18 cellular contexts compared by ENCODE assay signal in the genomic region with DNA sequence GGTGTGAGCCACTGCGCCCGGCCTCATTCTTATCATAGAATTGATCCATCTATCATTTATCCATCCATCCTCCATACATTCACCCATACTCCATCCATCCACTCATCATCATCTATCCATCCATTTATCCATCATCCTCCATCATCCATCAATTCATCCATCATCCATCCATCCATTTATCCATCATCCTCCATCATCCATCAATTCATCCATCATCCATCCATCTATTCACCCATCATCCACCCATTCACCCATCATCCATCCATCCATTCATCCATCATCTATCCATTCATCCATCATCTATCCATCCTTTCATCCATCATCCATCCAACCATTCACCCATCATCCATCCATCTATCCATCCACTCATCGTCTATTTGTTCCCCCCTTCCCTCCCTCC. TPM values are rescaled to one million over a fixed set of nuclear protein-coding genes. Genes with fewer than 3 reads are reported as not detected.
DNase-seq lines count a peak whose midpoint lies in the region; TF ChIP-seq lines count a peak whose summit lies in the region.
"Had no signal": no experiment of that assay in that cellular context is flagged by ENCODE, and none has a peak within 500 bp of the region (broad histone marks: within the 10 kb centered on the region; RNA-seq: fewer than 3 reads in every experiment).

No MANE protein-coding gene starts in this region.

- no peaks in the 10 kb centered on the region for H3K9me3 Mint-ChIP-seq in T-helper 1 cell treated with Interleukin-12 subunit alpha and Interleukin-12 subunit beta and Interleukin-4 antibody, amounts not matched to agents 30 μg/mL and 1 μg/mL, for 36 hours
- no peaks in the 10 kb centered on the region for H3K9me3 Mint-ChIP-seq in activated T-helper 1 cell treated with anti-CD3 and anti-CD28 coated beads, Interleukin-12 subunit alpha, Interleukin-12 subunit beta, Interleukin-2, Interleukin-4 antibody, amounts not matched to agents 30 ng/mL and 10 ng/mL and 1 ng/mL, durations not matched to agents 14 hours and 24 hours and 36 hours
- H3K9me3 Mint-ChIP-seq in glutamatergic neuron (ENCODE audit: unreplicated experiment), result peaks cover 7% of the 10 kb centered on the region
- H3K9me3 Mint-ChIP-seq: CD4-positive, alpha-beta T cell had no signal

- no peaks in the 10 kb centered on the region for H3K9me3 ChIP-seq in HEK293 (ENCODE audit: control insufficient read depth, insufficient read depth, low read depth, low read length)
- H3K9me3 ChIP-seq: A549, Caco-2 had no signal

- TF ChIP-seq CTCF in HEK293 (tag by site-specific recombination; IDR thresholded peaks at IDR 0.05) (no peak), glutamatergic neuron (IDR thresholded peaks at IDR 0.05; ENCODE audit: partially characterized antibody, unreplicated experiment) (no peak)

- H3K27me3 Mint-ChIP-seq in T-helper 1 cell treated with Interleukin-12 subunit alpha and Interleukin-12 subunit beta and Interleukin-4 antibody, amounts not matched to agents 30 μg/mL and 1 μg/mL, for 36 hours (ENCODE audit: low read depth), result peaks cover 7% of the 10 kb centered on the region
- peaks cover 5% of the 10 kb centered on the region for H3K27me3 Mint-ChIP-seq in activated T-helper 1 cell treated with anti-CD3 and anti-CD28 coated beads, Interleukin-12 subunit alpha, Interleukin-12 subunit beta, Interleukin-2, Interleukin-4 antibody, amounts not matched to agents 30 ng/mL and 10 ng/mL and 1 ng/mL, durations not matched to agents 14 hours and 24 hours and 36 hours (ENCODE audit: insufficient read depth)
- peaks cover 35% of the 10 kb centered on the region for H3K27me3 Mint-ChIP-seq in glutamatergic neuron (ENCODE audit: unreplicated experiment)

- intact Hi-C loops in activated T-helper 1 cell treated with anti-CD3 and anti-CD28 coated beads, Interleukin-12 subunit alpha, Interleukin-12 subunit beta, Interleukin-2, Interleukin-4 antibody, amounts not matched to agents 30 ng/mL and 10 ng/mL and 1 ng/mL, durations not matched to agents 14 hours and 24 hours and 36 hours (cut with micrococcal nuclease), result no loop called here

- CTCF ChIA-PET in HEK293 (lab: Yijun Ruan, JAX), result no interaction called here

- peaks cover 39% of the 10 kb centered on the region for H3K4me1 Mint-ChIP-seq in T-helper 1 cell treated with Interleukin-12 subunit alpha and Interleukin-12 subunit beta and Interleukin-4 antibody, amounts not matched to agents 30 μg/mL and 1 μg/mL, for 36 hours (ENCODE audit: low read depth)
- H3K4me1 Mint-ChIP-seq in activated T-helper 1 cell treated with anti-CD3 and anti-CD28 coated beads, Interleukin-12 subunit alpha, Interleukin-12 subunit beta, Interleukin-2, Interleukin-4 antibody, amounts not matched to agents 30 ng/mL and 10 ng/mL and 1 ng/mL, durations not matched to agents 14 hours and 24 hours and 36 hours (ENCODE audit: low read depth), result peaks cover 44% of the 10 kb centered on the region
- H3K4me1 Mint-ChIP-seq in glutamatergic neuron (ENCODE audit: low read depth, unreplicated experiment), result peaks cover 7% of the 10 kb centered on the region

- peaks cover 0 to 4% of the 10 kb centered on the region in 2 experiments; a peak in 1 of 3 replicates for H3K36me3 ChIP-seq in HEK293 (ENCODE audit: control insufficient read depth in 2 of 2, insufficient read depth in 1 of 2, low read length in 2 of 2)

- DNase-seq in T-helper 1 cell (no peak), glutamatergic neuron (no peak), DMS79 treated with DMSO at 0.1 percent for 48 hours (lab: John Stamatoyannopoulos, UW) (no peak), midbrain (lab: John Stamatoyannopoulos, UW) (no peak)
- DNase-seq in activated T-helper 1 cell treated with anti-CD3 and anti-CD28 coated beads, Interleukin-12 subunit alpha, Interleukin-12 subunit beta, Interleukin-2, Interleukin-4 antibody, amounts not matched to agents 30 ng/mL and 10 ng/mL and 1 ng/mL, durations not matched to agents 14 hours and 24 hours and 36 hours (ENCODE audit: low spot score), result no peak
- DNase-seq in stimulated activated CD4-positive, alpha-beta T cell treated with anti-CD3 and anti-CD28 coated beads, Interleukin-4, amount 100 ng/mL, for 1 hour, result no peak
- DNase-seq: AML-193; Caco-2; CD4-positive, alpha-beta T cell; GF-D8; H7; KBM-7 had no signal

- no peak overlapping the region for H3K4me3 ChIP-seq in HEK293 (ENCODE audit: low read depth, low read length)
- H3K4me3 ChIP-seq: A549, GM23338 had no signal

- POLR2A ChIA-PET in HEK293 (lab: Yijun Ruan, JAX), result no interaction called here

- no peaks in the 10 kb centered on the region; the same call in 1 of the 2 replicates for H3K4me1 ChIP-seq in HEK293 (ENCODE audit: control insufficient read depth, insufficient read depth, low read length)
- H3K4me1 ChIP-seq: Caco-2 had no signal

- peaks cover 47% of the 10 kb centered on the region for H3K36me3 Mint-ChIP-seq in T-helper 1 cell treated with Interleukin-12 subunit alpha and Interleukin-12 subunit beta and Interleukin-4 antibody, amounts not matched to agents 30 μg/mL and 1 μg/mL, for 36 hours (ENCODE audit: low read depth)
- H3K36me3 Mint-ChIP-seq in activated T-helper 1 cell treated with anti-CD3 and anti-CD28 coated beads, Interleukin-12 subunit alpha, Interleukin-12 subunit beta, Interleukin-2, Interleukin-4 antibody, amounts not matched to agents 30 ng/mL and 10 ng/mL and 1 ng/mL, durations not matched to agents 14 hours and 24 hours and 36 hours (ENCODE audit: low read depth), result peaks cover 23% of the 10 kb centered on the region
- peaks cover 9% of the 10 kb centered on the region for H3K36me3 Mint-ChIP-seq in glutamatergic neuron (ENCODE audit: unreplicated experiment)

- H3K4me3 Mint-ChIP-seq in T-helper 1 cell treated with Interleukin-12 subunit alpha and Interleukin-12 subunit beta and Interleukin-4 antibody, amounts not matched to agents 30 μg/mL and 1 μg/mL, for 36 hours, result no peak overlapping the region
- H3K4me3 Mint-ChIP-seq in activated T-helper 1 cell treated with anti-CD3 and anti-CD28 coated beads, Interleukin-12 subunit alpha, Interleukin-12 subunit beta, Interleukin-2, Interleukin-4 antibody, amounts not matched to agents 30 ng/mL and 10 ng/mL and 1 ng/mL, durations not matched to agents 14 hours and 24 hours and 36 hours, result no peak overlapping the region
- H3K4me3 Mint-ChIP-seq in glutamatergic neuron (ENCODE audit: unreplicated experiment), result peak overlapping the region; percentile 1
- H3K4me3 Mint-ChIP-seq: CD4-positive, alpha-beta T cell had no signal

- H3K27ac ChIP-seq in HEK293 (ENCODE audit: extremely low read depth, low read depth, low read length), result no peak overlapping the region
- H3K27ac ChIP-seq: 22Rv1, A549, C4-2B had no signal

- peak overlapping the region; percentile 14 for H3K27ac Mint-ChIP-seq in T-helper 1 cell treated with Interleukin-12 subunit alpha and Interleukin-12 subunit beta and Interleukin-4 antibody, amounts not matched to agents 30 μg/mL and 1 μg/mL, for 36 hours
- peak overlapping the region; percentile 16 for H3K27ac Mint-ChIP-seq in activated T-helper 1 cell treated with anti-CD3 and anti-CD28 coated beads, Interleukin-12 subunit alpha, Interleukin-12 subunit beta, Interleukin-2, Interleukin-4 antibody, amounts not matched to agents 30 ng/mL and 10 ng/mL and 1 ng/mL, durations not matched to agents 14 hours and 24 hours and 36 hours
- peak overlapping the region; percentile 4 for H3K27ac Mint-ChIP-seq in glutamatergic neuron (ENCODE audit: unreplicated experiment)
- H3K27ac Mint-ChIP-seq: CD4-positive, alpha-beta T cell; GM23338 had no signal

TF ChIP-seq in HEK293, 187 proteins besides CTCF, POLR2A, EP300 and RAD21:
- 0 out of 2 replicates have a peak, but pooled peaks have one; percentile 74 for TF ChIP-seq ZNF473 (tag by site-specific recombination; IDR thresholded peaks at IDR 0.05)
- no peak for TF ChIP-seq ZNF211 (tag by site-specific recombination; IDR thresholded peaks at IDR 0.05; ENCODE audit: low read depth)
- TF ChIP-seq ZBTB17 (tag by site-specific recombination; IDR thresholded peaks at IDR 0.05), result peak; percentile 100
- peak; percentile 99 for TF ChIP-seq ZNF366 (tag by site-specific recombination; conservative IDR thresholded peaks at IDR 0.05)

RNA-seq across cellular contexts. Expression of gene TM6SF1, which starts 3.7 kb away (rescaled TPM):
- 4.5 and 5.2 TPM in 2 replicates for total RNA-seq in activated T-helper 1 cell treated with anti-CD3 and anti-CD28 coated beads, Interleukin-12 subunit alpha, Interleukin-12 subunit beta, Interleukin-2, Interleukin-4 antibody, amounts not matched to agents 30 ng/mL and 10 ng/mL and 1 ng/mL, durations not matched to agents 14 hours and 24 hours and 36 hours
- total RNA-seq in glutamatergic neuron (ENCODE audit: unreplicated experiment), result not detected
- total RNA-seq: Caco-2; CD4-positive, alpha-beta T cell had no signal

RNA-seq across cellular contexts. Expression of gene BTBD1, which starts 44.1 kb away (rescaled TPM):
- 61.7 and 61.8 TPM in 2 replicates for total RNA-seq in activated T-helper 1 cell treated with anti-CD3 and anti-CD28 coated beads, Interleukin-12 subunit alpha, Interleukin-12 subunit beta, Interleukin-2, Interleukin-4 antibody, amounts not matched to agents 30 ng/mL and 10 ng/mL and 1 ng/mL, durations not matched to agents 14 hours and 24 hours and 36 hours
- total RNA-seq in glutamatergic neuron (ENCODE audit: unreplicated experiment), result 41.9 TPM
